Comparison of ENCODE assay signal across 13 cellular contexts in the genomic region with DNA sequence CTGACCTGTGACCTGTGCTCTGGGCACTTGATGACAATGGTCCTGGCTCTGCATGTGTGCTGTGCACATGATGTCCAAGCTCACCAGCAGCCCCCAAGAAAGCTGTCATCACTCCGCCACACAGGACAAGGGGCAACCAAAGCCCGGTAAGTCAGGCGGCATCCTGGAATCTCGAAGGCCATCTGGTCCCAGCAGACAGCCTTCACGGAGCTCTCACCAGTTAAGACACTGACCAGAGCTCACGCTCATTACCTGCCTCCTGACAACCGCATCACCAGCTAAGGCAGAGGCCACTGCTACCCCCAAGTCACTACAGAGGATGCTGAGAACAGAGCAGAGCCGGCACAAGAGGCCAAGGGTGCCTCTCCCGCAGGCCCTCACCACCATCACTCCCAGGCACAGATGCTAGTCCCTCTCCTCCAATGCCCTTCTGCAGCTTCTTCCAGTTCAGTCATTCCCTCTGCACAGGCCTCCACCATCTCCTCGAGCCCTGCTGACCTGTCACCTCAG. TPM values are rescaled to one million over a fixed set of nuclear protein-coding genes. Genes with fewer than 3 reads are reported as not detected.
DNase-seq lines count a peak whose midpoint lies in the region; ATAC-seq and TF ChIP-seq lines count a peak whose summit lies in the region.
"Had no signal": no experiment of that assay in that cellular context is flagged by ENCODE, and none has a peak within 500 bp of the region (broad histone marks: within the 10 kb centered on the region; RNA-seq: fewer than 3 reads in every experiment).

No MANE protein-coding gene starts in this region.

- no peaks in the 10 kb centered on the region for H3K9me3 ChIP-seq in CD4-positive, alpha-beta T cell (ENCODE audit: control insufficient read depth, low read length)
- no peaks in the 10 kb centered on the region for H3K9me3 ChIP-seq in PC-3 (ENCODE audit: low read length)

- BruUV-seq in PC-3 (replicated peaks; lab: Mats Ljungman, UMichigan) = no TSS peak

- no peaks in the 10 kb centered on the region for H3K9me2 ChIP-seq in PC-3 (replicated peaks; ENCODE audit: low read length)

- no peak overlapping the region for H2AFZ ChIP-seq in PC-3 (ENCODE audit: low read length)
- H2AFZ ChIP-seq: parathyroid adenoma had no signal

- ATAC-seq in CD4-positive, alpha-beta T cell (ENCODE audit: poor library complexity) = no peak
- ATAC-seq in PC-3 = no peak
- no peak for ATAC-seq in HG02884 (IDR thresholded peaks at IDR 0.05; ENCODE audit: unreplicated experiment)
- ATAC-seq in esophagus mucosa = no peak
- ATAC-seq: stimulated activated naive CD8-positive, alpha-beta T cell treated with anti-CD3 and anti-CD28 coated beads, Interleukin-15, Interleukin-2, amounts not matched to agents 100 U/mL and 50 U/mL, for 24 hours had no signal

- DNase-seq in CD4-positive, alpha-beta T cell = no peak
- DNase-seq in PC-3 = no peak
- no peak for DNase-seq in glutamatergic neuron
- DNase-seq in H4 (ENCODE audit: low spot score) = no peak
- DNase-seq: amygdala; effector memory CD4-positive, alpha-beta T cell; NCI-H2081 treated with DMSO at 0.1 percent for 48 hours; stimulated activated CD4-positive, alpha-beta T cell treated with anti-CD3 and anti-CD28 coated beads, Interleukin-2, amount 100 ng/mL, for 24 hours; stimulated activated naive CD8-positive, alpha-beta T cell treated with anti-CD3 and anti-CD28 coated beads, Interleukin-15, Interleukin-2, amounts not matched to agents 100 U/mL and 50 U/mL, for 24 hours had no signal

- peaks cover 44% of the 10 kb centered on the region for H3K4me1 Mint-ChIP-seq in CD4-positive, alpha-beta T cell (ENCODE audit: low read depth)
- peaks cover 30% of the 10 kb centered on the region for H3K4me1 Mint-ChIP-seq in glutamatergic neuron (ENCODE audit: low read depth, unreplicated experiment)

- H3K4me1 ChIP-seq in PC-3 (ENCODE audit: insufficient read depth, low read length) = peaks cover 43% of the 10 kb centered on the region

- peaks cover 61% of the 10 kb centered on the region for H4K20me1 ChIP-seq in PC-3 (ENCODE audit: low read length)

- no peak overlapping the region for H3K27ac ChIP-seq in CD4-positive, alpha-beta T cell (ENCODE audit: low read depth, low read length)
- H3K27ac ChIP-seq in PC-3 (ENCODE audit: low read length) = peak overlapping the region; percentile 73
- H3K27ac ChIP-seq: C4-2B, parathyroid adenoma had no signal

- POLR2A ChIA-PET in CD4-positive, alpha-beta T cell (lab: Charles Lee) = interaction anchor here (1.1 kb wide), 1 partner anchor 11 kb away, joined by 5 read pairs; no protein-coding TSS in a partner anchor
- POLR2A ChIA-PET in PC-3 (lab: Charles Lee; ENCODE audit: unreplicated experiment) = interaction anchor here (0.5 to 1.0 kb wide), 2 partner anchors 8 to 29 kb away, joined by 3 to 6 read pairs; no protein-coding TSS in a partner anchor

- intact Hi-C loops in CD4-positive, alpha-beta T cell (cut with DNase I, micrococcal nuclease) = no loop called here
- intact Hi-C loops in PC-3 (cut with micrococcal nuclease) = no loop called here

- H3K27me3 Mint-ChIP-seq in CD4-positive, alpha-beta T cell = no peaks in the 10 kb centered on the region
- H3K27me3 Mint-ChIP-seq in glutamatergic neuron (ENCODE audit: unreplicated experiment) = peaks cover 13% of the 10 kb centered on the region

- TF ChIP-seq CTCF in CD4-positive, alpha-beta T cell (IDR thresholded peaks at IDR 0.05) = no peak
- TF ChIP-seq CTCF in PC-3 (conservative IDR thresholded peaks at IDR 0.05; ENCODE audit: low read depth, low read length) (no peak), glutamatergic neuron (IDR thresholded peaks at IDR 0.05; ENCODE audit: partially characterized antibody, unreplicated experiment) (no peak)

- H3K27ac Mint-ChIP-seq in CD4-positive, alpha-beta T cell = peak overlapping the region; percentile 42
- H3K27ac Mint-ChIP-seq in glutamatergic neuron (ENCODE audit: unreplicated experiment) = peak overlapping the region; percentile 77

- CTCF ChIA-PET in CD4-positive, alpha-beta T cell (lab: Charles Lee) = no interaction called here
- CTCF ChIA-PET in PC-3 (lab: Charles Lee) = no interaction called here

- peak overlapping the region; percentile 45; the same call in 1 of the 2 replicates for H3K4me2 ChIP-seq in PC-3 (ENCODE audit: low read length)

- H3K4me3 ChIP-seq in PC-3 (ENCODE audit: low read length) = no peak overlapping the region

- peaks cover 55% of the 10 kb centered on the region for H3K36me3 Mint-ChIP-seq in CD4-positive, alpha-beta T cell (ENCODE audit: low read depth)
- H3K36me3 Mint-ChIP-seq in glutamatergic neuron (ENCODE audit: unreplicated experiment) = no peaks in the 10 kb centered on the region

- H3K36me3 ChIP-seq in PC-3 (ENCODE audit: low read depth, low read length) = peaks cover 41% of the 10 kb centered on the region; the same call in 1 of the 2 replicates

- H3K9me3 Mint-ChIP-seq in CD4-positive, alpha-beta T cell = no peaks in the 10 kb centered on the region
- H3K9me3 Mint-ChIP-seq in glutamatergic neuron (ENCODE audit: unreplicated experiment) = peaks cover 5% of the 10 kb centered on the region

- no peaks in the 10 kb centered on the region for H3F3A ChIP-seq in PC-3 (ENCODE audit: low read length, unreplicated experiment)

- peak overlapping the region; percentile 17; the same call in 1 of the 2 replicates for H3K9ac ChIP-seq in PC-3 (ENCODE audit: low read length)
- H3K9ac ChIP-seq: parathyroid adenoma had no signal

- H3K4me3 Mint-ChIP-seq in CD4-positive, alpha-beta T cell = peak overlapping the region; percentile 42
- H3K4me3 Mint-ChIP-seq in glutamatergic neuron (ENCODE audit: unreplicated experiment) = no peak overlapping the region

- H3K79me2 ChIP-seq in PC-3 (ENCODE audit: low read length) = peaks cover 77% of the 10 kb centered on the region

- no peaks in the 10 kb centered on the region for H3K27me3 ChIP-seq in CD4-positive, alpha-beta T cell (ENCODE audit: control insufficient read depth, insufficient read depth, low read length)
- no peaks in the 10 kb centered on the region for H3K27me3 ChIP-seq in PC-3 (ENCODE audit: low read length)

RNA-seq across cellular contexts. Expression of gene PPP6R1, which starts 10.6 kb away (rescaled TPM):
- 100 to 1,000 TPM; 172 to 182 TPM for total RNA-seq in CD4-positive, alpha-beta T cell
- 159 and 221 TPM in 2 replicates for total RNA-seq in PC-3 (2014; rRNA removed)
- total RNA-seq in glutamatergic neuron (ENCODE audit: unreplicated experiment) = 82.3 TPM
- total RNA-seq in esophagus mucosa = 47.4 TPM
- 29.7 and 31.8 TPM in 2 replicates for total RNA-seq in H4 (2014; rRNA removed; shearing (Covaris generic))

RNA-seq across cellular contexts. Expression of gene TMEM86B, which starts 19.7 kb away (rescaled TPM):
- total RNA-seq in CD4-positive, alpha-beta T cell = 10 to 100 TPM; 11.7 to 11.8 TPM
- total RNA-seq in PC-3 (2014; rRNA removed) = 11.1 and 11.8 TPM in 2 replicates
- 7.6 TPM for total RNA-seq in glutamatergic neuron (ENCODE audit: unreplicated experiment)
- 1.8 TPM for total RNA-seq in esophagus mucosa
- 0.81 TPM in 1 of 2 replicates, not detected in the other for total RNA-seq in H4 (2014; rRNA removed; shearing (Covaris generic))

RNA-seq across cellular contexts. Expression of gene HSPBP1, which starts 31.7 kb away (rescaled TPM):
- total RNA-seq in CD4-positive, alpha-beta T cell = 10 to 100 TPM; 14.3 to 15.1 TPM
- total RNA-seq in PC-3 (2014; rRNA removed) (122 and 148 TPM in 2 replicates), glutamatergic neuron (ENCODE audit: unreplicated experiment) (41.5 TPM), esophagus mucosa (31.2 TPM)
- 57.7 and 65.2 TPM in 2 replicates for total RNA-seq in H4 (2014; rRNA removed; shearing (Covaris generic))

RNA-seq across cellular contexts. Expression of gene BRSK1, which starts 35.6 kb away (rescaled TPM):
- total RNA-seq in CD4-positive, alpha-beta T cell = 1 to 10 TPM; 2.6 to 2.7 TPM
- total RNA-seq in PC-3 (2014; rRNA removed) (5.1 and 8.7 TPM in 2 replicates), glutamatergic neuron (ENCODE audit: unreplicated experiment) (223 TPM), esophagus mucosa (0.28 TPM)
- total RNA-seq in H4 (2014; rRNA removed; shearing (Covaris generic)) = 4.6 and 13.1 TPM in 2 replicates

RNA-seq across cellular contexts. Expression of gene PTPRH, which starts 38.9 kb away (rescaled TPM):
- total RNA-seq in CD4-positive, alpha-beta T cell = not detected
- total RNA-seq in PC-3 (2014; rRNA removed) (8.1 and 10.9 TPM in 2 replicates), glutamatergic neuron (ENCODE audit: unreplicated experiment) (7.4 TPM), esophagus mucosa (3.6 TPM)
- total RNA-seq in H4 (2014; rRNA removed; shearing (Covaris generic)) = 3.8 and 5.5 TPM in 2 replicates
